9 cellular contexts compared by ENCODE assay signal in the genomic region with DNA sequence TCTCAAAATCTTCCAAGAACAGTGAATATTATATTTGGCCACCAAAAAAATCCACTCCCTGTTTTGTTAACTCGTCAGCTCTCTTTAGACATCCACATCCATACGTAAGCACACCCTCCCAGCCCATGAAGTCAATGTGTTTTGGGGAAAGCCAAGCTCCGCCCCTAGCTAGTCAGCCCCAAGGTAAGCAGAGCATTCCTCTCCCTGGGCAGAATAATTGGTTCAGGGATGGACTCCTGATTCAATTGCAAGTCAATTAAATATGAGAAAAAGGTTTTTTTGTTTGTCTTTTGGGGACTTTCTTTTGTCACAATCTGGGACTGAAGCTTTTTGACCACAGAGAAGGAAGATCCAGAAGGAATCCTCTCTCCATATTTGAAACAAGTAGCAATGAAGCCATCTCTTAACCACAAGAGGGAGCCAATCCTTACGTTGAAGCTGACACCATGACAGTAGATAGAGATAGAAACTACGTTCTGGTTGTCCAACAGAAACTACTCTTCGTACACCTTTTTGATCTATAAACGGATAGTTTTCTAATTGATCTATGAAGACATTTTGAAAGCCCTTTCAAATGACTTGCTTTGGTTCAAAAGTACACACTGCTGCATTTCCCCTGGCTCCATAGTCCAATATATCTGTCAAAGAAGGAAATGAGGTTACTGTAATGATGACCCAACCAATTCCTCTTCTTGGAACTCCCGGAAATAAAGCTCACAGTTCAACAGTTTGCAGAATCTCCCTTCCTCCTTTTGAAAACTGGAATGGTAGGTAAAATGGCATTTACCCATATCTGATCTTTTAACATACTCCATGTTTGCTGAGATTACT.
DNase-seq lines count a peak whose midpoint lies in the region; ATAC-seq, FAIRE-seq and TF ChIP-seq lines count a peak whose summit lies in the region.
"Had no signal": no experiment of that assay in that cellular context is flagged by ENCODE, and none has a peak within 500 bp of the region (broad histone marks: within the 10 kb centered on the region; RNA-seq: fewer than 3 reads in every experiment).

No MANE protein-coding gene starts in this region.

- H3K4me1 Mint-ChIP-seq in activated naive CD8-positive, alpha-beta T cell treated with anti-CD3 and anti-CD28 coated beads, Interleukin-2, amount 50 U/mL, for 24 hours, result no peaks in the 10 kb centered on the region
- H3K4me1 Mint-ChIP-seq: CD4-positive, CD25-positive, alpha-beta regulatory T cell had no signal

- TF ChIP-seq CTCF in fibroblast of pulmonary artery (IDR thresholded peaks at IDR 0.05; ENCODE audit: low read length, missing control alignments) (peak; percentile 77), omental fat pad (IDR thresholded peaks at IDR 0.05) (no peak)

- H3K9me3 Mint-ChIP-seq in activated naive CD8-positive, alpha-beta T cell treated with anti-CD3 and anti-CD28 coated beads, Interleukin-2, amount 50 U/mL, for 24 hours, result no peaks in the 10 kb centered on the region

- ATAC-seq in omental fat pad (ENCODE audit: low FRiP score), result peak; percentile 48
- no peak for ATAC-seq in activated naive CD8-positive, alpha-beta T cell treated with anti-CD3 and anti-CD28 coated beads, Interleukin-2, amount 50 U/mL, for 24 hours

- no peaks in the 10 kb centered on the region for H3K36me3 Mint-ChIP-seq in activated naive CD8-positive, alpha-beta T cell treated with anti-CD3 and anti-CD28 coated beads, Interleukin-2, amount 50 U/mL, for 24 hours (ENCODE audit: low read depth)
- H3K36me3 Mint-ChIP-seq: CD4-positive, CD25-positive, alpha-beta regulatory T cell had no signal

- DNase-seq in NCI-H2107 treated with DMSO at 0.1 percent for 48 hours (lab: John Stamatoyannopoulos, UW; ENCODE audit: unreplicated experiment), result peak; percentile 72
- no peak for DNase-seq in NCI-H2107 (lab: John Stamatoyannopoulos, UW)
- DNase-seq in HTR-8/SVneo (ENCODE audit: insufficient read length, low spot score), result peak; percentile 54
- DNase-seq in RCC 7860 (ENCODE audit: low spot score), result peak; percentile 63
- peak; percentile 80 for DNase-seq in fibroblast of pulmonary artery (ENCODE audit: low read depth)
- DNase-seq in omental fat pad (ENCODE audit: low spot score), result no peak
- no peak for DNase-seq in activated naive CD8-positive, alpha-beta T cell treated with anti-CD3 and anti-CD28 coated beads, Interleukin-2, amount 50 U/mL, for 24 hours
- no peak for DNase-seq in nucleus accumbens (lab: John Stamatoyannopoulos, UW)

- H3K27ac Mint-ChIP-seq in activated naive CD8-positive, alpha-beta T cell treated with anti-CD3 and anti-CD28 coated beads, Interleukin-2, amount 50 U/mL, for 24 hours, result no peak overlapping the region
- H3K27ac Mint-ChIP-seq: CD4-positive, CD25-positive, alpha-beta regulatory T cell had no signal

- no peak overlapping the region for H3K4me3 Mint-ChIP-seq in activated naive CD8-positive, alpha-beta T cell treated with anti-CD3 and anti-CD28 coated beads, Interleukin-2, amount 50 U/mL, for 24 hours
- H3K4me3 Mint-ChIP-seq: CD4-positive, CD25-positive, alpha-beta regulatory T cell had no signal

- no peaks in the 10 kb centered on the region for H3K27me3 Mint-ChIP-seq in activated naive CD8-positive, alpha-beta T cell treated with anti-CD3 and anti-CD28 coated beads, Interleukin-2, amount 50 U/mL, for 24 hours
- H3K27me3 Mint-ChIP-seq: CD4-positive, CD25-positive, alpha-beta regulatory T cell had no signal

- no peak for FAIRE-seq in HTR-8/SVneo (lab: Jason Lieb, UNC)
- FAIRE-seq in RCC 7860 (lab: Jason Lieb, UNC), result peak; percentile 75

- H3K4me3 ChIP-seq in fibroblast of pulmonary artery (replicated peaks; ENCODE audit: low read depth, low read length), result no peak overlapping the region

Comparison
In these comparisons a context has a peak if more than half of its experiments do, and no peak if none do; other contexts are left out.
1. DNase-seq: peak in NCI-H2107 treated with DMSO at 0.1 percent for 48 hours (single experiment), HTR-8/SVneo (single experiment), RCC 7860 (single experiment) and fibroblast of pulmonary artery (single experiment); none in NCI-H2107 (single experiment), omental fat pad (single experiment), activated naive CD8-positive, alpha-beta T cell treated with anti-CD3 and anti-CD28 coated beads, Interleukin-2, amount 50 U/mL, for 24 hours (single experiment) and nucleus accumbens (0 of 56).